ENCODE assay signal across 1 cellular context in genomic region chr21:39149008-39149407, GRCh38.
TF ChIP-seq lines count a peak whose summit lies in the region.

No MANE protein-coding gene starts in this region.

TF ChIP-seq in K562, 482 proteins besides CTCF, POLR2A, EP300 and RAD21 (continued from another document):
- TF ChIP-seq, protein P1, sequence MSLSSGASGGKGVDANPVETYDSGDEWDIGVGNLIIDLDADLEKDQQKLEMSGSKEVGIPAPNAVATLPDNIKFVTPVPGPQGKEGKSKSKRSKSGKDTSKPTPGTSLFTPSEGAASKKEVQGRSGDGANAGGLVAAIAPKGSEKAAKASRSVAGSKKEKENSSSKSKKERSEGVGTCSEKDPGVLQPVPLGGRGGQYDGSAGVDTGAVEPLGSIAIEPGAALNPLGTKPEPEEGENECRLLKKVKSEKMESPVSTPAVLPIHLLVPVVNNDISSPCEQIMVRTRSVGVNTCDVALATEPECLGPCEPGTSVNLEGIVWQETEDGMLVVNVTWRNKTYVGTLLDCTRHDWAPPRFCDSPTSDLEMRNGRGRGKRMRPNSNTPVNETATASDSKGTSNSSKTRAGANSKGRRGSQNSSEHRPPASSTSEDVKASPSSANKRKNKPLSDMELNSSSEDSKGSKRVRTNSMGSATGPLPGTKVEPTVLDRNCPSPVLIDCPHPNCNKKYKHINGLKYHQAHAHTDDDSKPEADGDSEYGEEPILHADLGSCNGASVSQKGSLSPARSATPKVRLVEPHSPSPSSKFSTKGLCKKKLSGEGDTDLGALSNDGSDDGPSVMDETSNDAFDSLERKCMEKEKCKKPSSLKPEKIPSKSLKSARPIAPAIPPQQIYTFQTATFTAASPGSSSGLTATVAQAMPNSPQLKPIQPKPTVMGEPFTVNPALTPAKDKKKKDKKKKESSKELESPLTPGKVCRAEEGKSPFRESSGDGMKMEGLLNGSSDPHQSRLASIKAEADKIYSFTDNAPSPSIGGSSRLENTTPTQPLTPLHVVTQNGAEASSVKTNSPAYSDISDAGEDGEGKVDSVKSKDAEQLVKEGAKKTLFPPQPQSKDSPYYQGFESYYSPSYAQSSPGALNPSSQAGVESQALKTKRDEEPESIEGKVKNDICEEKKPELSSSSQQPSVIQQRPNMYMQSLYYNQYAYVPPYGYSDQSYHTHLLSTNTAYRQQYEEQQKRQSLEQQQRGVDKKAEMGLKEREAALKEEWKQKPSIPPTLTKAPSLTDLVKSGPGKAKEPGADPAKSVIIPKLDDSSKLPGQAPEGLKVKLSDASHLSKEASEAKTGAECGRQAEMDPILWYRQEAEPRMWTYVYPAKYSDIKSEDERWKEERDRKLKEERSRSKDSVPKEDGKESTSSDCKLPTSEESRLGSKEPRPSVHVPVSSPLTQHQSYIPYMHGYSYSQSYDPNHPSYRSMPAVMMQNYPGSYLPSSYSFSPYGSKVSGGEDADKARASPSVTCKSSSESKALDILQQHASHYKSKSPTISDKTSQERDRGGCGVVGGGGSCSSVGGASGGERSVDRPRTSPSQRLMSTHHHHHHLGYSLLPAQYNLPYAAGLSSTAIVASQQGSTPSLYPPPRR (CRISPR knock-in tag; IDR thresholded peaks at IDR 0.05; ENCODE audit: borderline replicate concordance): no peak
- TF ChIP-seq KAT8 (IDR thresholded peaks at IDR 0.05; ENCODE audit: low read depth) (no peak), SIN3A (IDR thresholded peaks at IDR 0.05; ENCODE audit: borderline replicate concordance in 2 of 2, control insufficient read depth in 1 of 2, low read depth in 2 of 2, low read length in 2 of 2) (no peak), HCFC1 (IDR thresholded peaks at IDR 0.05; ENCODE audit: low read depth, low read length) (no peak), PHTF2 (CRISPR knock-in tag; IDR thresholded peaks at IDR 0.05) (no peak), SRSF1 (IDR thresholded peaks at IDR 0.05; ENCODE audit: low read depth, low read length) (no peak)
